In the genomic region with DNA sequence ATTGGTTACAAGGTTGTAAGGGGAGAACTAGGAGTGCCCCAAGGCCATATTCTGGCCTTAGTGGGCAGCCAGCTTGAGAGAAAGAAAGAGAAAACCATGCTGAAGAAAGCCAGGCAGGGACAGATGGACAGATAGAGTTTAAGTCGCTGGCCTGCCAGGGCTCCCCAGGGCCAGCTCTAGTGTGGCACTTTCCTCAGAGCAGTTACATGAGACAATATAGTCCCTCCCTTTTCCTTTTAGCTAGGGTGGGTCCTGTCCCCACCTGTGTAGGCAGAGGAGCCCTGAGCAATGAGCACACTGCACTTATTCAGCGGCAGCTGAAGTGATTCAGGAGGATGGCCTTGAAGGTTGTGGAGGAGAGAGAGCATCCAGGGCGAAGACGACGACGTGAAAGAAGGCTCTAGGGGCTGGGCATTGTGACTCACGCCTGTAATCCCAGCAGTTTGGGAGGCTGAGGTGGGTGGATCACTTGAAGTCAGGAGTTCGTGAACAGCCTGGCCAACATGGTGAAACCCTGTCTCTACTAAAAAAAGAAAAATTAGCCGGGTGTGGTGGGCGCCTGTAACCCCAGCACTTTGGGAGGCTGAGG, we compare ENCODE assay signal across 14 cellular contexts.
DNase-seq lines count a peak whose midpoint lies in the region; ATAC-seq, FAIRE-seq and TF ChIP-seq lines count a peak whose summit lies in the region.
"Had no signal": no experiment of that assay in that cellular context is flagged by ENCODE, and none has a peak within 500 bp of the region (broad histone marks: within the 10 kb centered on the region; RNA-seq: fewer than 3 reads in every experiment).

No MANE protein-coding gene starts in this region.

- peak overlapping the region in 1 of 11 experiments; percentile 52; a peak in 1 of 22 replicates for H3K9ac ChIP-seq in BLaER1 treated with 17β-estradiol and CSF1 and Interleukin-3, amounts not matched to agents 10 nM and 100 nM
- H3K9ac ChIP-seq in Karpas-422 (ENCODE audit: low read length), result no peak overlapping the region
- H3K9ac ChIP-seq in colonic mucosa (ENCODE audit: low read depth in 2 of 2, low read length in 2 of 2), result no peak overlapping the region
- no peak overlapping the region for H3K9ac ChIP-seq in neural progenitor cell

- H3K36me3 Mint-ChIP-seq in neural progenitor cell, result no peaks in the 10 kb centered on the region

- no peak overlapping the region for H3K4me3 ChIP-seq in BLaER1 treated with 17β-estradiol and CSF1 and Interleukin-3, amounts not matched to agents 10 nM and 100 nM
- no peak overlapping the region for H3K4me3 ChIP-seq in Karpas-422 (ENCODE audit: low read length)
- no peak overlapping the region for H3K4me3 ChIP-seq in colonic mucosa
- no peak overlapping the region for H3K4me3 ChIP-seq in neural progenitor cell
- H3K4me3 ChIP-seq: GM12878, suprapubic skin had no signal

- no peaks in the 10 kb centered on the region for H4K20me1 ChIP-seq in BLaER1 treated with 17β-estradiol and CSF1 and Interleukin-3, amounts not matched to agents 10 nM and 100 nM
- H4K20me1 ChIP-seq in Karpas-422 (ENCODE audit: insufficient read depth, low read depth, low read length) (no peaks in the 10 kb centered on the region), neural progenitor cell (ENCODE audit: low read depth) (no peaks in the 10 kb centered on the region)

- no peaks in the 10 kb centered on the region for H3K9me3 Mint-ChIP-seq in neural progenitor cell

- H3K4me3 Mint-ChIP-seq in neural progenitor cell, result no peak overlapping the region

- H3F3A ChIP-seq in neural progenitor cell (ENCODE audit: low read depth), result peaks cover 22% of the 10 kb centered on the region

- H3K27me3 ChIP-seq in BLaER1 treated with 17β-estradiol and CSF1 and Interleukin-3, amounts not matched to agents 10 nM and 100 nM, result no peaks in the 10 kb centered on the region
- H3K27me3 ChIP-seq in Karpas-422 (ENCODE audit: low read length) (no peaks in the 10 kb centered on the region), colonic mucosa (no peaks in the 10 kb centered on the region), neural progenitor cell (no peaks in the 10 kb centered on the region)
- H3K27me3 ChIP-seq: suprapubic skin had no signal

- peak overlapping the region; percentile 17 to 86 (median 58); a peak in 15 of 22 replicates for H3K4me2 ChIP-seq in BLaER1 treated with 17β-estradiol and CSF1 and Interleukin-3, amounts not matched to agents 10 nM and 100 nM
- H3K4me2 ChIP-seq in Karpas-422 (ENCODE audit: low read depth, low read length, poor library complexity, severe bottlenecking) (no peak overlapping the region), neural progenitor cell (peak overlapping the region; percentile 21)

- peaks cover 4% of the 10 kb centered on the region for H3K27me3 Mint-ChIP-seq in neural progenitor cell (ENCODE audit: insufficient read depth, low read depth)

- peak overlapping the region; percentile 8 for H3K27ac Mint-ChIP-seq in neural progenitor cell

- no peaks in the 10 kb centered on the region for H3K9me3 ChIP-seq in BLaER1 treated with 17β-estradiol and CSF1 and Interleukin-3, amounts not matched to agents 10 nM and 100 nM (replicated peaks in 1 of 11)
- H3K9me3 ChIP-seq in Karpas-422 (ENCODE audit: low read length) (no peaks in the 10 kb centered on the region), colonic mucosa (no peaks in the 10 kb centered on the region), neural progenitor cell (ENCODE audit: low read depth) (no peaks in the 10 kb centered on the region)
- H3K9me3 ChIP-seq: Caco-2, suprapubic skin had no signal

- no peak for TF ChIP-seq POLR2A in GM12891 (IDR thresholded peaks at IDR 0.05; ENCODE audit: low read depth, low read length)

- ATAC-seq in GM19328 (IDR thresholded peaks at IDR 0.05; ENCODE audit: unreplicated experiment), result no peak

- H3K36me3 ChIP-seq in BLaER1 treated with 17β-estradiol and CSF1 and Interleukin-3, amounts not matched to agents 10 nM and 100 nM, result no peaks in the 10 kb centered on the region
- no peaks in the 10 kb centered on the region for H3K36me3 ChIP-seq in Karpas-422 (ENCODE audit: insufficient read depth, low read length)
- H3K36me3 ChIP-seq in colonic mucosa, result no peaks in the 10 kb centered on the region
- H3K36me3 ChIP-seq in neural progenitor cell, result no peaks in the 10 kb centered on the region
- H3K36me3 ChIP-seq: suprapubic skin had no signal

- peaks cover 26% of the 10 kb centered on the region for H3K4me1 Mint-ChIP-seq in neural progenitor cell

- TF ChIP-seq CTCF in colonic mucosa (IDR thresholded peaks at IDR 0.05) (no peak), neural progenitor cell (IDR thresholded peaks at IDR 0.05) (no peak)

- H3K4me1 ChIP-seq in BLaER1 treated with 17β-estradiol and CSF1 and Interleukin-3, amounts not matched to agents 10 nM and 100 nM, result peaks cover 43 to 93% (median 55%) of the 10 kb centered on the region in 10 experiments
- H3K4me1 ChIP-seq in Karpas-422 (ENCODE audit: low read length), result peaks cover 43% of the 10 kb centered on the region
- no peaks in the 10 kb centered on the region for H3K4me1 ChIP-seq in colonic mucosa
- H3K4me1 ChIP-seq in neural progenitor cell, result peaks cover 30% of the 10 kb centered on the region
- H3K4me1 ChIP-seq: Caco-2 had no signal

- FAIRE-seq in GM12891 (lab: Jason Lieb, UNC), result no peak
- FAIRE-seq: GM12878 had no signal

- DNase-seq in Karpas-422 (no peak), colonic mucosa (no peak), neural progenitor cell (ENCODE audit: low spot score) (no peak), SIG-M5 treated with dmso at 0.1 percent for 504 hours (lab: John Stamatoyannopoulos, UW; ENCODE audit: unreplicated experiment) (no peak), GM12891 (ENCODE audit: insufficient read length, low spot score) (no peak), posterior cingulate gyrus (no peak)
- DNase-seq: Caco-2; NCI-H1105 treated with DMSO at 0.1 percent for 48 hours; NCI-H748 treated with DMSO at 0.1 percent for 48 hours; stimulated activated CD4-positive, alpha-beta T cell treated with anti-CD3 and anti-CD28 coated beads, Interleukin-4, amount 100 ng/mL, for 4 hours had no signal

- H3K79me2 ChIP-seq in Karpas-422 (ENCODE audit: low read length), result no peaks in the 10 kb centered on the region
- H3K79me2 ChIP-seq in neural progenitor cell (ENCODE audit: low read depth), result no peaks in the 10 kb centered on the region

- H3K9me2 ChIP-seq in Karpas-422 (replicated peaks; ENCODE audit: insufficient read depth, low read length), result no peaks in the 10 kb centered on the region

- peak overlapping the region in 3 of 11 experiments; percentile 42 to 66 (median 64); a peak in 4 of 22 replicates for H3K27ac ChIP-seq in BLaER1 treated with 17β-estradiol and CSF1 and Interleukin-3, amounts not matched to agents 10 nM and 100 nM
- no peak overlapping the region for H3K27ac ChIP-seq in Karpas-422 (ENCODE audit: low read length)
- H3K27ac ChIP-seq in colonic mucosa, result peak overlapping the region; percentile 53
- H3K27ac ChIP-seq in neural progenitor cell, result no peak overlapping the region

- H2AFZ ChIP-seq in Karpas-422 (ENCODE audit: low read length), result peak overlapping the region; percentile 59; the same call in 1 of the 2 replicates
- no peak overlapping the region for H2AFZ ChIP-seq in neural progenitor cell (replicated peaks)

- intact Hi-C loops in colonic mucosa (cut with DNase I), result no loop called here
- intact Hi-C loops in posterior cingulate gyrus (cut with DNase I), result loop anchor here (10.0 kb wide), 1 partner anchor 192 kb away; no protein-coding TSS in a partner anchor

TF ChIP-seq in GM12891, 5 proteins besides CTCF, POLR2A, EP300 and RAD21:
- TF ChIP-seq PAX5 (IDR thresholded peaks at IDR 0.05; ENCODE audit: insufficient read depth, low read length, severe bottlenecking) (no peak), POU2F2 (IDR thresholded peaks at IDR 0.05; ENCODE audit: low read depth, low read length) (no peak), TAF1 (IDR thresholded peaks at IDR 0.05; ENCODE audit: low read depth, low read length) (no peak), POLR2AphosphoS5 (IDR thresholded peaks at IDR 0.05; ENCODE audit: low read depth, low read length) (no peak), SPI1 (IDR thresholded peaks at IDR 0.05; ENCODE audit: low read depth, low read length) (no peak)
